8 cellular contexts compared by ENCODE assay signal in the genomic region with DNA sequence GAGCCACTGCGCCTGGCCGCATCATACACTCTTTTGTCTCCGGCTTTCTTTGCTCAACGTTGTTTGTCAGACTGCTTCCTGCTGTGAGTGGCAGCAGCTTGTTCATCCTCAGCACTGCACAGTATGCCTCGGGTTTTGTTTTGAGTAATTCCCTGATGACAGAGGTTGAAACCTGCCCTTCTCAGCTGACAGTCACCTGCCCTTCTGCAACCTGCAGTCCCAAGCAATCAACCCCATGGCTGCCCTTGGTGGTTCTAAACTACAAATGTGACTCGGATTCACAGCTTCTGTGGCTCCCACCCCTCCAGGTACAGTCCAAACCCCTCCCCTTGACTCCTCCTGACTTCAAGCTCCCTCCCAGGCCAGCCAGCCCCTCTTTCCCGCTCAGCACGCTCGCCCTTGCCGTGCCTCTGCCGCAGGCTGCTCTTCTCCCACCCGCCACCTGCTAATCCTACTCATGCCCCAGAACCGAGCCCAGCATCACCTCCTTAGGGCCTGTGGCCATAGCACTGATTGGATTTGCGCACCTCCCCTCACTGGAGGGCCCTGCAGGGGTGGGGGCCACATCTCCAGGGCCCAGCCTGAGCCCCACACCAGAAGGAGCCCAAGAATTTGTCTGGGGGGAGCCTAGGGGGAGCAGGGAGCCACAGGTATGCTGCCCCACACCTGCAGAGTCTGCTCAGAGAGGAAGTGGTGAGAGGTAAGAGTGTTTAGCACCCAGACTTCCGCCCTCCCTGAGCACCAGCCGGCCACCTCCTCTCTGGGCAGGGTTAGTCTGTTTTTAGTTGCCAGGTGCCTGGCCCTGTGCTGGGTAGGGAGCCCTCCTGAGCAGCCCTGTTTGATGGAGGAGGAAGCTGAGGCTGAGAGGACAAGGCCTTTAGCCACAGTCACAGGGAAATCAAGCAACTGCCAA.
DNase-seq lines count a peak whose midpoint lies in the region; ATAC-seq lines count a peak whose summit lies in the region.

No MANE protein-coding gene starts in this region.

- DNase-seq in DMS53 treated with DMSO at 0.1 percent for 48 hours (lab: John Stamatoyannopoulos, UW; ENCODE audit: unreplicated experiment) (peak; percentile 95), T-helper 2 cell (peak in 4 of 5 experiments; percentile 50 to 96 (median 63)), caudate nucleus (lab: John Stamatoyannopoulos, UW) (no peak), SKM-1 treated with dmso at 0.1 percent for 144 hours (lab: John Stamatoyannopoulos, UW; ENCODE audit: unreplicated experiment) (no peak), AG08396 (ENCODE audit: low spot score) (no peak)

- ATAC-seq in GM21423 (IDR thresholded peaks at IDR 0.05; ENCODE audit: unreplicated experiment) (peak; percentile 71), HG03575 (IDR thresholded peaks at IDR 0.05; ENCODE audit: extremely low read depth, insufficient number of reproducible peaks, low FRiP score, unreplicated experiment) (peak; percentile 48)

- peak overlapping the region in 1 of 7 experiments; percentile 13 for H3K4me3 ChIP-seq in skin epidermis

- H3K27ac ChIP-seq in caudate nucleus (ENCODE audit: low read depth, low read length): peak overlapping the region; percentile 94
- peak overlapping the region in 20 of 21 experiments; percentile 70 to 94 (median 90) for H3K27ac ChIP-seq in skin epidermis

Comparison
In these comparisons a context has a peak if more than half of its experiments do, and no peak if none do; other contexts are left out.
1. DNase-seq: peak in DMS53 treated with DMSO at 0.1 percent for 48 hours (single experiment) and T-helper 2 cell (4 of 5); none in caudate nucleus (0 of 61), SKM-1 treated with dmso at 0.1 percent for 144 hours (single experiment) and AG08396 (single experiment).